25 cellular contexts compared by ENCODE assay signal in the genomic region with DNA sequence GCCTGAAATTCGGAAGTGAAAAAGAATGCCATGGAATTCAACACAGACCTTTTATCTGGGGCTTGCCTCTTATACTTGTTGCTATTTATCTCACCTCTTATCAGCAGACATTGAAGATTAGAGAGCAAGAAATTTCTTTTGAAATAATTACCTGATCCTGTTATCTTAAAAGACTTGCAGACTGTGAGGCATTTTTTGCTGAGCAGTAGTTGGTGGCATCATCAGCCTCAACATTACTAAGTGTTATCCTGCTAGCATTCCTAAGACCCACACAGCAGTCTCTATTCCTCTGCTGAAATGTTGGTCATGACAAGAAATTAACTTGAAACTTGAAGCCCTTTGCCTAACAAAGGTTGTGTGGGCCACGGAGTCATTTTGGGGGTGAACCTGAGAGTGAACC.
"Had no signal": no experiment of that assay in that cellular context is flagged by ENCODE, and none has a peak within 500 bp of the region (broad histone marks: within the 10 kb centered on the region; RNA-seq: fewer than 3 reads in every experiment).

No MANE protein-coding gene starts in this region.

- H3K9me3 Mint-ChIP-seq: activated CD4-positive, alpha-beta memory T cell treated with anti-CD3 and anti-CD28 coated beads for 36 hours; activated CD4-positive, alpha-beta T cell treated with anti-CD3 and anti-CD28 coated beads, Interleukin-2, amount 10 ng/mL, durations not matched to agents 7 days and 5 days; activated naive CD4-positive, alpha-beta T cell treated with anti-CD3 and anti-CD28 coated beads for 36 hours; activated T-cell treated with anti-CD3 and anti-CD28 coated beads, Interleukin-2, amount 50 U/mL, for 4 hours had no signal

- H3K27ac ChIP-seq: body of pancreas, VCaP had no signal

- H3K4me2 ChIP-seq: SK-N-SH had no signal

- FAIRE-seq: bronchial epithelial cell had no signal

- H3K4me1 ChIP-seq: body of pancreas had no signal

- H3K27ac Mint-ChIP-seq: activated CD4-positive, alpha-beta memory T cell treated with anti-CD3 and anti-CD28 coated beads for 36 hours; activated CD4-positive, alpha-beta T cell treated with anti-CD3 and anti-CD28 coated beads, Interleukin-2, amount 10 ng/mL, durations not matched to agents 7 days and 5 days; activated naive CD4-positive, alpha-beta T cell treated with anti-CD3 and anti-CD28 coated beads for 36 hours; activated naive CD8-positive, alpha-beta T cell had no signal

- H3K4me3 Mint-ChIP-seq: activated CD4-positive, alpha-beta memory T cell treated with anti-CD3 and anti-CD28 coated beads for 36 hours; activated CD4-positive, alpha-beta T cell treated with anti-CD3 and anti-CD28 coated beads, Interleukin-2, amount 10 ng/mL, durations not matched to agents 7 days and 5 days; activated naive CD4-positive, alpha-beta T cell treated with anti-CD3 and anti-CD28 coated beads for 36 hours; activated naive CD8-positive, alpha-beta T cell; activated T-cell treated with anti-CD3 and anti-CD28 coated beads, Interleukin-2, amount 50 U/mL, for 4 hours had no signal

- H3K27me3 ChIP-seq: body of pancreas had no signal

- H3K4me3 ChIP-seq: body of pancreas had no signal

- H3K9ac ChIP-seq: SK-N-SH had no signal

- DNase-seq: activated CD4-positive, alpha-beta memory T cell treated with anti-CD3 and anti-CD28 coated beads for 36 hours; activated CD4-positive, alpha-beta T cell treated with anti-CD3 and anti-CD28 coated beads, Interleukin-2, amount 10 ng/mL, durations not matched to agents 7 days and 5 days; activated CD4-positive, CD25-positive, alpha-beta regulatory T cell; activated CD8-positive, alpha-beta memory T cell treated with anti-CD3 and anti-CD28 coated beads for 24 hours; activated gamma-delta T cell; activated naive CD4-positive, alpha-beta T cell treated with anti-CD3 and anti-CD28 coated beads for 36 hours; activated T-cell treated with anti-CD3 and anti-CD28 coated beads, Interleukin-2, amount 50 U/mL, for 4 hours; anterior cingulate cortex; body of pancreas; central memory CD4-positive, alpha-beta T cell; MM.1S; NCI-H1105; NCI-H1436; NCI-H1694 treated with DMSO at 0.1 percent for 48 hours; NCI-H2029 treated with DMSO at 0.1 percent for 48 hours; NCI-H446; NCI-H774; RPMI8226; SK-N-SH; T-helper 1 cell had no signal

- H3K36me3 Mint-ChIP-seq: activated CD4-positive, alpha-beta memory T cell treated with anti-CD3 and anti-CD28 coated beads for 36 hours; activated naive CD8-positive, alpha-beta T cell had no signal

- ATAC-seq: activated T-cell treated with anti-CD3 and anti-CD28 coated beads, Interleukin-2, amount 50 U/mL, for 4 hours; body of pancreas; Panc1; Right ventricle myocardium inferior had no signal

- H3K9me3 ChIP-seq: body of pancreas, SK-N-SH had no signal

- H3K27me3 Mint-ChIP-seq: activated CD4-positive, alpha-beta memory T cell treated with anti-CD3 and anti-CD28 coated beads for 36 hours; activated naive CD8-positive, alpha-beta T cell had no signal

- H3K4me1 Mint-ChIP-seq: activated CD4-positive, alpha-beta T cell treated with anti-CD3 and anti-CD28 coated beads, Interleukin-2, amount 10 ng/mL, durations not matched to agents 7 days and 5 days had no signal
